In genomic region chr5:96975656-96976055, GRCh38 we compare ENCODE assay signal across 24 cellular contexts. TPM values are rescaled to one million over a fixed set of nuclear protein-coding genes. Genes with fewer than 3 reads are reported as not detected.
DNase-seq lines count a peak whose midpoint lies in the region; ATAC-seq, FAIRE-seq and TF ChIP-seq lines count a peak whose summit lies in the region.
"Had no signal": no experiment of that assay in that cellular context is flagged by ENCODE, and none has a peak within 500 bp of the region (broad histone marks: within the 10 kb centered on the region; RNA-seq: fewer than 3 reads in every experiment).

No MANE protein-coding gene starts in this region.

- H3K4me3 ChIP-seq in SJCRH30 = no peak overlapping the region
- H3K4me3 ChIP-seq: A549 had no signal

- H3K27me3 ChIP-seq in SJCRH30 = no peaks in the 10 kb centered on the region

- no peak for FAIRE-seq in GM12892 (lab: Jason Lieb, UNC)
- FAIRE-seq: A549, G401.6, GM19239, H54, HTR-8/SVneo, RCC 7860 had no signal

- no peak overlapping the region for H3K27ac Mint-ChIP-seq in stimulated activated naive CD8-positive, alpha-beta T cell treated with anti-CD3 and anti-CD28 coated beads, Interleukin-15, amount 100 ng/mL, for 72 hours

- no peak overlapping the region for H3K4me3 Mint-ChIP-seq in stimulated activated naive CD8-positive, alpha-beta T cell treated with anti-CD3 and anti-CD28 coated beads, Interleukin-15, amount 100 ng/mL, for 72 hours

- 0 out of 2 replicates have a peak overlapping the region, but pooled peaks have one; percentile 3 for H3K27ac ChIP-seq in SJCRH30
- H3K27ac ChIP-seq: A549, KMS-11 had no signal

- H3K9me3 Mint-ChIP-seq in stimulated activated naive CD8-positive, alpha-beta T cell treated with anti-CD3 and anti-CD28 coated beads, Interleukin-15, amount 100 ng/mL, for 72 hours = no peaks in the 10 kb centered on the region
- H3K9me3 Mint-ChIP-seq: CD4-positive, CD25-positive, alpha-beta regulatory T cell had no signal

- peaks cover 57% of the 10 kb centered on the region for H3K4me1 Mint-ChIP-seq in stimulated activated naive CD8-positive, alpha-beta T cell treated with anti-CD3 and anti-CD28 coated beads, Interleukin-15, amount 100 ng/mL, for 72 hours

- ATAC-seq in stimulated activated naive CD8-positive, alpha-beta T cell treated with anti-CD3 and anti-CD28 coated beads, Interleukin-15, amount 100 ng/mL, for 72 hours = no peak
- ATAC-seq: A549, Right ventricle myocardium inferior had no signal

- peak; percentile 8 for DNase-seq in AG08395 (ENCODE audit: low spot score)
- DNase-seq in EL = peak; percentile 16
- peak in 1 of 2 experiments; percentile 44 for DNase-seq in SJCRH30
- peak; percentile 36 for DNase-seq in fibroblast of gingiva (ENCODE audit: low read depth)
- DNase-seq in kidney glomerular epithelial cell (lab: John Stamatoyannopoulos, UW) = no peak
- DNase-seq in kidney tubule cell (ENCODE audit: low spot score) = no peak
- DNase-seq in stimulated activated naive CD8-positive, alpha-beta T cell treated with anti-CD3 and anti-CD28 coated beads, Interleukin-15, amount 100 ng/mL, for 72 hours = no peak
- DNase-seq in GM12892 (ENCODE audit: insufficient read length) = no peak
- DNase-seq: CD4-positive, CD25-positive, alpha-beta regulatory T cell; DND-41; MV-4-11; NCI-H1105 treated with DMSO at 0.1 percent for 48 hours; NCI-H1694 treated with DMSO at 0.1 percent for 48 hours; NCI-H2081 treated with DMSO at 0.1 percent for 48 hours; NCI-H2171 treated with DMSO at 0.1 percent for 48 hours; NCI-H526 had no signal

- H3K9me3 ChIP-seq in SJCRH30 (replicated peaks) = no peaks in the 10 kb centered on the region
- H3K9me3 ChIP-seq: A549 had no signal

- peaks cover 11% of the 10 kb centered on the region for H3K36me3 ChIP-seq in SJCRH30

- no peak for TF ChIP-seq POLR2A in GM12892 (IDR thresholded peaks at IDR 0.05; ENCODE audit: low read depth, low read length)

- peaks cover 87% of the 10 kb centered on the region for H3K4me1 ChIP-seq in SJCRH30
- H3K4me1 ChIP-seq: A549 had no signal

- H3K27me3 Mint-ChIP-seq in stimulated activated naive CD8-positive, alpha-beta T cell treated with anti-CD3 and anti-CD28 coated beads, Interleukin-15, amount 100 ng/mL, for 72 hours = no peaks in the 10 kb centered on the region
- H3K27me3 Mint-ChIP-seq: CD4-positive, CD25-positive, alpha-beta regulatory T cell had no signal

RNA-seq across cellular contexts. Expression of gene LNPEP, which starts 39.8 kb away (rescaled TPM):
- total RNA-seq in SJCRH30 (2014; rRNA removed; shearing (Covaris generic)) = 28.2 and 35.3 TPM in 2 replicates
- polyA plus RNA-seq in GM12892 (2012; ENCODE audit: missing spikeins) = 19.7 TPM

Comparison
In these comparisons a context has a peak if more than half of its experiments do, and no peak if none do; other contexts are left out.
1. DNase-seq: peak in AG08395 (single experiment), EL (single experiment) and fibroblast of gingiva (single experiment); none in kidney glomerular epithelial cell (single experiment), kidney tubule cell (single experiment), stimulated activated naive CD8-positive, alpha-beta T cell treated with anti-CD3 and anti-CD28 coated beads, Interleukin-15, amount 100 ng/mL, for 72 hours (0 of 2) and GM12892 (single experiment).